16 cellular contexts compared by ENCODE assay signal in the genomic region with DNA sequence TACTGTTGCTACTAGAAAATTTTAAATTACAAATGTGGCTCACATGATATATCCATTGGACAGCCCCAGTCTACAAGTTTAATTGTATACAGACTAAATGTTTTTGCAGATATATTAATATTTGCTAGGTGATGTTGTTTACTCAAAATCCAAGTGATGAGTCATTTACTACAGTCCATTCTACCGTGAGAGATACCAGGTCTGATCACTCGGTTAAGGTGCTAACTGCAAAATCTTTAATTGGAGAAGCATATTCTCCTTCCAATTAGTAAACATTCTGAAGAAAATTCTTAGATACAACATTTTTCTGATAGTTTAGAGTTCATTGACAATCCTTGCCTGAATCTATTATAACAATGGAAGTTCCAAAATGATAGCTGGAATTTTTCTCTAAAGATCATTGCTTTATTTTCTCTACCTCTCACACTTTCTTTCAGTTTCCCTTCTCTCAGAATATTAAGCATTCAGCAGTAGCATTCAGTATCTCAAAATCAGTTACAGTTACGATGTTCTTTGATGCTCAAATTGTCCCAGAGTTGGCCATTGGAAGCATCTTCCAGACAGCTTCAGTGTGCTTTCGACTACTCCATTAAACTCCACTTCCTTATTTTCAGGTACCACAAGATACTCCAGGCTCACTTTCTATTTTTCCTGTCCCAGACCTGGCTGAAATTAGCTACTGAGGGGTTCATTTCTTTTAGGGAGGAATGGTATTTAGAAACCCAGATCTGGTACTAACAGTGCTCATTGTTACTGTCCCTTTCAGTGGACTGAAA. TPM values are rescaled to one million over a fixed set of nuclear protein-coding genes. Genes with fewer than 3 reads are reported as not detected.
A peak's percentile ranks its signal among the peaks of the same experiment; 100 is the strongest.
DNase-seq lines count a peak whose midpoint lies in the region; ATAC-seq, FAIRE-seq and TF ChIP-seq lines count a peak whose summit lies in the region.
"Had no signal": no experiment of that assay in that cellular context is flagged by ENCODE, and none has a peak within 500 bp of the region (broad histone marks: within the 10 kb centered on the region; RNA-seq: fewer than 3 reads in every experiment).

No MANE protein-coding gene starts in this region.

- TF ChIP-seq EP300 in HepG2 (IDR thresholded peaks at IDR 0.05; ENCODE audit: low read depth in 2 of 2, low read length in 2 of 2) (no peak), HepG2 (CRISPR knock-in tag; IDR thresholded peaks at IDR 0.05; ENCODE audit: borderline replicate concordance) (no peak)

- intact Hi-C loops in activated CD4-positive, alpha-beta memory T cell treated with anti-CD3 and anti-CD28 coated beads for 36 hours (cut with micrococcal nuclease), result no loop called here
- intact Hi-C loops in HepG2 (cut with micrococcal nuclease; ENCODE audit: unreplicated experiment), result loop anchor here (1.0 to 10.0 kb wide), 2 partner anchors 30 to 124 kb away; a partner anchor contains a TSS

- DNase-seq in GM12865 (ENCODE audit: low read depth), result peak; percentile 18
- DNase-seq in activated CD4-positive, alpha-beta memory T cell treated with anti-CD3 and anti-CD28 coated beads for 36 hours, result no peak
- DNase-seq in HepG2 (ENCODE audit: low spot score), result no peak
- no peak for DNase-seq in endodermal cell
- DNase-seq in cortex of kidney (lab: John Stamatoyannopoulos, UW), result no peak
- DNase-seq in GDM1 (lab: John Stamatoyannopoulos, UW), result no peak
- DNase-seq: COR-L47, NCI-H1930, NCI-H748 treated with DMSO at 0.1 percent for 48 hours had no signal

- H3K4me3 Mint-ChIP-seq in activated CD4-positive, alpha-beta memory T cell treated with anti-CD3 and anti-CD28 coated beads for 36 hours, result peak overlapping the region; percentile 54
- no peak overlapping the region for H3K4me3 Mint-ChIP-seq in endodermal cell
- H3K4me3 Mint-ChIP-seq: mesothelial cell of epicardium, WTC11 had no signal

- TF ChIP-seq RAD21 in HepG2 (CRISPR knock-in tag; IDR thresholded peaks at IDR 0.05), result no peak

- peaks cover 31% of the 10 kb centered on the region for H3K27me3 Mint-ChIP-seq in activated CD4-positive, alpha-beta memory T cell treated with anti-CD3 and anti-CD28 coated beads for 36 hours
- H3K27me3 Mint-ChIP-seq in endodermal cell (ENCODE audit: insufficient read depth), result peaks cover 62% of the 10 kb centered on the region

- H3K27me3 ChIP-seq in HepG2 (ENCODE audit: control insufficient read depth in 1 of 2, insufficient read depth in 2 of 2, low read length in 2 of 2) (no peaks in the 10 kb centered on the region), endodermal cell (ENCODE audit: control insufficient read depth, insufficient read depth, low read length, poor library complexity, severe bottlenecking) (peaks cover 74% of the 10 kb centered on the region)
- H3K27me3 ChIP-seq: SJCRH30, thyroid gland had no signal

- TF ChIP-seq POLR2A in HepG2 (IDR thresholded peaks at IDR 0.05; ENCODE audit: insufficient read depth in 1 of 2, low read depth in 2 of 2, low read length in 2 of 2), result no peak

- peak overlapping the region; percentile 91 for H3K4me2 ChIP-seq in HepG2 (ENCODE audit: low read depth, low read length)

- FAIRE-seq in HepG2 (lab: Jason Lieb, UNC), result no peak

- H3K4me1 ChIP-seq in HepG2 (ENCODE audit: insufficient read depth, low read length) (peaks cover 55% of the 10 kb centered on the region), endodermal cell (ENCODE audit: control insufficient read depth, insufficient read depth, low read length) (no peaks in the 10 kb centered on the region)

- in situ Hi-C loops in HepG2 (cut with HindIII; ENCODE audit: extremely low pct_ligation_motif_present, low pct_unique_long_range_greater_than_20kb), result no loop called here

- H2AFZ ChIP-seq in HepG2 (ENCODE audit: low read length), result peak overlapping the region; percentile 54

- H3K36me3 Mint-ChIP-seq in activated CD4-positive, alpha-beta memory T cell treated with anti-CD3 and anti-CD28 coated beads for 36 hours, result no peaks in the 10 kb centered on the region
- no peaks in the 10 kb centered on the region for H3K36me3 Mint-ChIP-seq in endodermal cell (ENCODE audit: low read depth)
- H3K36me3 Mint-ChIP-seq: mesothelial cell of epicardium, WTC11 had no signal

- TF ChIP-seq CTCF in GM12865 (IDR thresholded peaks at IDR 0.05; ENCODE audit: insufficient read depth, low read depth, low read length, missing control alignments), result no peak
- no peak for TF ChIP-seq CTCF in HepG2 (CRISPR knock-in tag; IDR thresholded peaks at IDR 0.05)
- no peak for TF ChIP-seq CTCF in endodermal cell (conservative IDR thresholded peaks at IDR 0.05)

- no peak overlapping the region for H3K27ac Mint-ChIP-seq in activated CD4-positive, alpha-beta memory T cell treated with anti-CD3 and anti-CD28 coated beads for 36 hours
- H3K27ac Mint-ChIP-seq in endodermal cell, result no peak overlapping the region
- H3K27ac Mint-ChIP-seq: mesothelial cell of epicardium, WTC11 had no signal

- H3K4me3 ChIP-seq in GM12865 (ENCODE audit: low read depth, low read length) (no peak overlapping the region), HepG2 (replicated peaks in 1 of 3; ENCODE audit: insufficient read depth in 1 of 3, low read depth in 2 of 3, low read length in 3 of 3) (peak overlapping the region; percentile 23 to 79 (median 79); a peak in 5 of 6 replicates), endodermal cell (ENCODE audit: low read length) (no peak overlapping the region)
- H3K4me3 ChIP-seq: SJCRH30, thyroid gland had no signal

- H3K36me3 ChIP-seq in HepG2 (replicated peaks in 1 of 2; ENCODE audit: control insufficient read depth in 1 of 2, insufficient read depth in 2 of 2, low read length in 2 of 2) (0 out of 5 replicates have a peak, but pooled peaks cover 0 to 5% of the 10 kb centered on the region in 2 experiments), endodermal cell (ENCODE audit: control insufficient read depth, insufficient read depth, low read length) (no peaks in the 10 kb centered on the region)
- H3K36me3 ChIP-seq: SJCRH30, thyroid gland had no signal

- BruUV-seq in HepG2 (replicated peaks; lab: Mats Ljungman, UMichigan), result no TSS peak

- ATAC-seq in GM21619 (IDR thresholded peaks at IDR 0.05; ENCODE audit: unreplicated experiment) (peak; percentile 22), HepG2 (no peak), GM18909 (IDR thresholded peaks at IDR 0.05; ENCODE audit: poor library complexity, unreplicated experiment) (no peak)
- ATAC-seq: WTC11 had no signal

- POLR2A ChIA-PET in activated CD4-positive, alpha-beta memory T cell treated with anti-CD3 and anti-CD28 coated beads for 36 hours (lab: Charles Lee), result no interaction called here
- POLR2A ChIA-PET in HepG2 (lab: Yijun Ruan, JAX), result interaction anchor here (0.6 kb wide), 1 partner anchor 30 kb away, joined by 3 read pairs; no protein-coding TSS in a partner anchor

- H3K9me3 ChIP-seq in HepG2 (ENCODE audit: low read length) (no peaks in the 10 kb centered on the region), endodermal cell (ENCODE audit: control insufficient read depth, low read length) (no peaks in the 10 kb centered on the region)
- H3K9me3 ChIP-seq: SJCRH30, thyroid gland had no signal

- CTCF ChIA-PET in activated CD4-positive, alpha-beta memory T cell treated with anti-CD3 and anti-CD28 coated beads for 36 hours (lab: Charles Lee), result no interaction called here
- CTCF ChIA-PET in HepG2 (lab: Yijun Ruan, JAX; ENCODE audit: low intra/inter-chr PET ratio, low total read pairs), result no interaction called here

- H3K27ac ChIP-seq in HepG2 (ENCODE audit: extremely low read length, insufficient read depth, low read length) (no peak overlapping the region), endodermal cell (ENCODE audit: low read depth, low read length) (no peak overlapping the region)
- H3K27ac ChIP-seq: SJCRH30, thyroid gland had no signal

- H3K9me3 Mint-ChIP-seq in activated CD4-positive, alpha-beta memory T cell treated with anti-CD3 and anti-CD28 coated beads for 36 hours, result no peaks in the 10 kb centered on the region
- no peaks in the 10 kb centered on the region for H3K9me3 Mint-ChIP-seq in endodermal cell
- H3K9me3 Mint-ChIP-seq: activated T-helper 1 cell treated with anti-CD3 and anti-CD28 coated beads, Interleukin-12 subunit alpha, Interleukin-12 subunit beta, Interleukin-2, Interleukin-4 antibody, amounts not matched to agents 30 ng/mL and 10 ng/mL and 1 ng/mL, durations not matched to agents 14 hours and 24 hours and 36 hours; mesothelial cell of epicardium had no signal

- peaks cover 22% of the 10 kb centered on the region for H3K79me2 ChIP-seq in HepG2 (ENCODE audit: insufficient read depth, low read length)

- no peaks in the 10 kb centered on the region for H4K20me1 ChIP-seq in HepG2 (ENCODE audit: insufficient read depth, low read length)

- 57% methylated on average over 4 of the region's 4 CpGs for WGBS in HepG2 (ENCODE audit: low lambda C conversion rate)
- 81 to 85% methylated on average over 4 of the region's 4 CpGs for WGBS in endodermal cell (ENCODE audit: insufficient coverage in 1 of 2, insufficient read length in 1 of 2), 2 experiments

- peaks cover 22% of the 10 kb centered on the region for H3K4me1 Mint-ChIP-seq in activated CD4-positive, alpha-beta memory T cell treated with anti-CD3 and anti-CD28 coated beads for 36 hours (ENCODE audit: low read depth)
- peaks cover 5% of the 10 kb centered on the region for H3K4me1 Mint-ChIP-seq in endodermal cell

- H3K9ac ChIP-seq in HepG2 (ENCODE audit: insufficient read depth, low read depth, low read length) (peak overlapping the region; percentile 30; the same call in 1 of the 2 replicates), endodermal cell (ENCODE audit: extremely low read depth, low read length, poor library complexity, severe bottlenecking) (no peak overlapping the region)

RNA-seq across cellular contexts. Expression of a gene that starts 2.3 kb away (rescaled TPM):
- 1 to 10 TPM; 4.7 to 5.4 TPM for total RNA-seq in activated CD4-positive, alpha-beta memory T cell treated with anti-CD3 and anti-CD28 coated beads for 36 hours
- total RNA-seq in HepG2 (2016; rRNA removed; fragmentation: Illumina TruSeq; extraction: Trizol) (25.9 and 42.8 TPM in 2 replicates), endodermal cell (under 1 TPM in 1 of 2 donors, not detected in 1; 0.07 TPM)
- 5.0 and 6.3 TPM in 2 replicates for total RNA-seq in HepG2 (2016; cell fraction: cytosol; rRNA removed; fragmentation: Illumina TruSeq; extraction: Trizol; ENCODE audit: low read depth)
- 22.6 and 44.1 TPM in 2 replicates for total RNA-seq in HepG2 (2016; cell fraction: insoluble cytoplasmic fraction; rRNA removed; fragmentation: Illumina TruSeq; extraction: Trizol)
- 7.6 and 7.9 TPM in 2 replicates for total RNA-seq in HepG2 (2016; cell fraction: membrane; rRNA removed; fragmentation: Illumina TruSeq; extraction: Trizol)
- total RNA-seq in HepG2 (2016; cell fraction: nucleus; rRNA removed; fragmentation: Illumina TruSeq; extraction: Trizol), result 42.9 and 51.8 TPM in 2 replicates
- polyA plus RNA-seq in HepG2 (2011; rRNA removed), result 52.6 and 79.9 TPM in 2 replicates
- polyA plus RNA-seq in HepG2 (2011; cell fraction: cytosol; rRNA removed), result 47.0 and 67.2 TPM in 2 replicates
- 47.8 and 75.8 TPM in 2 replicates for polyA plus RNA-seq in HepG2 (2011; cell fraction: nucleus; rRNA removed)
- 21.6 and 34.5 TPM in 2 replicates for polyA plus RNA-seq in HepG2 (2012)
- 2.7 and 3.2 TPM in 2 replicates for polyA plus RNA-seq in HepG2 (2016; cell fraction: cytosol; fragmentation: Illumina TruSeq; extraction: Trizol; ENCODE audit: low read depth)
- polyA plus RNA-seq in HepG2 (2016; cell fraction: insoluble cytoplasmic fraction; fragmentation: Illumina TruSeq; extraction: Trizol; ENCODE audit: low read depth), result 16.4 and 17.9 TPM in 2 replicates
- 4.7 and 5.0 TPM in 2 replicates for polyA plus RNA-seq in HepG2 (2016; cell fraction: membrane; fragmentation: Illumina TruSeq; extraction: Trizol; ENCODE audit: low read depth)
- polyA plus RNA-seq in HepG2 (2016; cell fraction: nucleus; fragmentation: Illumina TruSeq; extraction: Trizol; ENCODE audit: insufficient read depth, low read depth), result 44.6 and 47.8 TPM in 2 replicates
- polyA minus RNA-seq in HepG2 (2011; rRNA and poly(A)+ RNA removed; ENCODE audit: low replicate concordance), result 64.0 TPM in 1 of 2 replicates, not detected in the other
- 34.7 and 55.1 TPM in 2 replicates for polyA minus RNA-seq in HepG2 (2011; cell fraction: cytosol; rRNA and poly(A)+ RNA removed)
- 53.6 and 84.8 TPM in 2 replicates for polyA minus RNA-seq in HepG2 (2011; cell fraction: nucleus; rRNA and poly(A)+ RNA removed)
- 0.39 TPM for polyA plus RNA-seq in endodermal cell (2013, experiment 1 of 2)
- polyA plus RNA-seq in endodermal cell (2013, experiment 2 of 2), result 0.37 TPM
- total RNA-seq: SJCRH30 had no signal

RNA-seq across cellular contexts. Expression of a gene that starts 29.8 kb away (rescaled TPM):
- under 1 TPM; 0.43 to 0.53 TPM for total RNA-seq in activated CD4-positive, alpha-beta memory T cell treated with anti-CD3 and anti-CD28 coated beads for 36 hours
- total RNA-seq in HepG2 (2016; rRNA removed; fragmentation: Illumina TruSeq; extraction: Trizol) (1.3 and 1.5 TPM in 2 replicates), endodermal cell (under 1 TPM in 1 of 2 donors, not detected in 1; 0.44 TPM)
- 0.26 and 0.40 TPM in 2 replicates for total RNA-seq in HepG2 (2016; cell fraction: cytosol; rRNA removed; fragmentation: Illumina TruSeq; extraction: Trizol; ENCODE audit: low read depth)
- 0.67 and 1.2 TPM in 2 replicates for total RNA-seq in HepG2 (2016; cell fraction: insoluble cytoplasmic fraction; rRNA removed; fragmentation: Illumina TruSeq; extraction: Trizol)
- 0.31 and 0.56 TPM in 2 replicates for total RNA-seq in HepG2 (2016; cell fraction: membrane; rRNA removed; fragmentation: Illumina TruSeq; extraction: Trizol)
- total RNA-seq in HepG2 (2016; cell fraction: nucleus; rRNA removed; fragmentation: Illumina TruSeq; extraction: Trizol), result 0.78 and 1.2 TPM in 2 replicates
- 0.16 and 0.28 TPM in 2 replicates for polyA plus RNA-seq in HepG2 (2011; rRNA removed)
- polyA plus RNA-seq in HepG2 (2011; cell fraction: cytosol; rRNA removed), result 0.11 and 0.15 TPM in 2 replicates
- polyA plus RNA-seq in HepG2 (2011; cell fraction: nucleus; rRNA removed), result 0.16 TPM in 1 of 2 replicates, not detected in the other
- 0.29 and 0.40 TPM in 2 replicates for polyA plus RNA-seq in HepG2 (2012)
- polyA plus RNA-seq in HepG2 (2016; cell fraction: cytosol; fragmentation: Illumina TruSeq; extraction: Trizol; ENCODE audit: low read depth), result 0.03 and 0.09 TPM in 2 replicates
- 0.87 and 1.9 TPM in 2 replicates for polyA plus RNA-seq in HepG2 (2016; cell fraction: insoluble cytoplasmic fraction; fragmentation: Illumina TruSeq; extraction: Trizol; ENCODE audit: low read depth)
- 0.31 and 0.34 TPM in 2 replicates for polyA plus RNA-seq in HepG2 (2016; cell fraction: membrane; fragmentation: Illumina TruSeq; extraction: Trizol; ENCODE audit: low read depth)
- 0.47 and 1.0 TPM in 2 replicates for polyA plus RNA-seq in HepG2 (2016; cell fraction: nucleus; fragmentation: Illumina TruSeq; extraction: Trizol; ENCODE audit: insufficient read depth, low read depth)
- polyA minus RNA-seq in HepG2 (2011; rRNA and poly(A)+ RNA removed; ENCODE audit: low replicate concordance), result 0.54 TPM in 1 of 2 replicates, not detected in the other
- 0.53 and 0.99 TPM in 2 replicates for polyA minus RNA-seq in HepG2 (2011; cell fraction: cytosol; rRNA and poly(A)+ RNA removed)
- 1.3 and 3.1 TPM in 2 replicates for polyA minus RNA-seq in HepG2 (2011; cell fraction: nucleus; rRNA and poly(A)+ RNA removed)
- 0.57 TPM for polyA plus RNA-seq in endodermal cell (2013, experiment 1 of 2)
- 0.41 TPM for polyA plus RNA-seq in endodermal cell (2013, experiment 2 of 2)
- total RNA-seq: mesothelial cell of epicardium had no signal

Comparison
In these comparisons a context has a peak if more than half of its experiments do, and no peak if none do; other contexts are left out.
1. H3K4me3 ChIP-seq: peak in HepG2 (3 of 3); none in GM12865 (single experiment) and endodermal cell (single experiment).
2. RNA of a gene that starts 2.3 kb away (total RNA-seq): 5.0 to 51.8 TPM in HepG2 and 4.7 to 5.4 TPM in activated CD4-positive, alpha-beta memory T cell treated with anti-CD3 and anti-CD28 coated beads for 36 hours; 0.07 TPM in endodermal cell; every median in the first group is over 4 times any median in the second.